1 cellular context compared by ENCODE assay signal in the genomic region with DNA sequence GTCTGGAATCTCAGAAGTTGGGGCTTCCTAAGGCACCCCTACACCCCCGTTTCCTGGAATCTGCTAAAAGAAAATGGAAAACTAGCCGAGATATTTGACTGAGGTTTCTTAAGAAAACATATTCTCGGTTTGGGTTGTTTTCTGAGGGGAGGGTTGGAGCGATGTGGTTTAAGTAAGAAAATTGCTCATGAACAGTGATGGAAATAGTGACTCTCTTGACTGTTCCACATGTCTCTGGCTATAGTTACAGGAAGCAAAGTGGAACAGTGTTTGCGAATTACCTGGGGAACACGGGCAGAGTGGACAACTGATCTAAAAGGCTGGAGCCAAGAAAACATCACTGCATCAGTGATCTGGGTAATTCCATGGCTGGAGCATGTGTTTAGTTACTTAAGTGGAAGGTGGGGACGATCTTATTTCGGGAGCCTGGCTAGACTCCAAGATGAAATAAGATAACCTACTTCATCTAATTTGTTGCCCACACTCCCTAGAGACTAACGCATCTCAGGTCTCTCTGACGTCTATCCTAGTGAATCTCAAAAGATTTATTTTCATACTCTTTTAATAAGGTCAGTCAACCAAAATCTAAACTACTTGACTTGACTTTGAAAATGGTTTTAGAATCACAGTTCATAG.
TF ChIP-seq lines count a peak whose summit lies in the region.

No MANE protein-coding gene starts in this region.

TF ChIP-seq in IMR-90, 13 proteins besides CTCF, POLR2A, EP300 and RAD21 (continued from another document):
- TF ChIP-seq, protein P1, sequence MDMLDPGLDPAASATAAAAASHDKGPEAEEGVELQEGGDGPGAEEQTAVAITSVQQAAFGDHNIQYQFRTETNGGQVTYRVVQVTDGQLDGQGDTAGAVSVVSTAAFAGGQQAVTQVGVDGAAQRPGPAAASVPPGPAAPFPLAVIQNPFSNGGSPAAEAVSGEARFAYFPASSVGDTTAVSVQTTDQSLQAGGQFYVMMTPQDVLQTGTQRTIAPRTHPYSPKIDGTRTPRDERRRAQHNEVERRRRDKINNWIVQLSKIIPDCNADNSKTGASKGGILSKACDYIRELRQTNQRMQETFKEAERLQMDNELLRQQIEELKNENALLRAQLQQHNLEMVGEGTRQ (IDR thresholded peaks at IDR 0.05; ENCODE audit: low read depth, low read length): no peak
- TF ChIP-seq MXI1 (IDR thresholded peaks at IDR 0.05; ENCODE audit: borderline replicate concordance, low read depth, low read length) (no peak), CEBPB (IDR thresholded peaks at IDR 0.05; ENCODE audit: low read depth, low read length) (no peak), CHD1 (IDR thresholded peaks at IDR 0.05; ENCODE audit: low read depth, low read length) (no peak), BHLHE40 (IDR thresholded peaks at IDR 0.05; ENCODE audit: low read depth, low read length) (no peak), RFX5 (IDR thresholded peaks at IDR 0.05; ENCODE audit: low read depth, low read length) (no peak)
- TF ChIP-seq, protein P2, sequence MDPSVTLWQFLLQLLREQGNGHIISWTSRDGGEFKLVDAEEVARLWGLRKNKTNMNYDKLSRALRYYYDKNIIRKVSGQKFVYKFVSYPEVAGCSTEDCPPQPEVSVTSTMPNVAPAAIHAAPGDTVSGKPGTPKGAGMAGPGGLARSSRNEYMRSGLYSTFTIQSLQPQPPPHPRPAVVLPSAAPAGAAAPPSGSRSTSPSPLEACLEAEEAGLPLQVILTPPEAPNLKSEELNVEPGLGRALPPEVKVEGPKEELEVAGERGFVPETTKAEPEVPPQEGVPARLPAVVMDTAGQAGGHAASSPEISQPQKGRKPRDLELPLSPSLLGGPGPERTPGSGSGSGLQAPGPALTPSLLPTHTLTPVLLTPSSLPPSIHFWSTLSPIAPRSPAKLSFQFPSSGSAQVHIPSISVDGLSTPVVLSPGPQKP (IDR thresholded peaks at IDR 0.05; ENCODE audit: borderline replicate concordance, low read depth, low read length): no peak
